Comparison of ENCODE assay signal across 9 cellular contexts in the genomic region with DNA sequence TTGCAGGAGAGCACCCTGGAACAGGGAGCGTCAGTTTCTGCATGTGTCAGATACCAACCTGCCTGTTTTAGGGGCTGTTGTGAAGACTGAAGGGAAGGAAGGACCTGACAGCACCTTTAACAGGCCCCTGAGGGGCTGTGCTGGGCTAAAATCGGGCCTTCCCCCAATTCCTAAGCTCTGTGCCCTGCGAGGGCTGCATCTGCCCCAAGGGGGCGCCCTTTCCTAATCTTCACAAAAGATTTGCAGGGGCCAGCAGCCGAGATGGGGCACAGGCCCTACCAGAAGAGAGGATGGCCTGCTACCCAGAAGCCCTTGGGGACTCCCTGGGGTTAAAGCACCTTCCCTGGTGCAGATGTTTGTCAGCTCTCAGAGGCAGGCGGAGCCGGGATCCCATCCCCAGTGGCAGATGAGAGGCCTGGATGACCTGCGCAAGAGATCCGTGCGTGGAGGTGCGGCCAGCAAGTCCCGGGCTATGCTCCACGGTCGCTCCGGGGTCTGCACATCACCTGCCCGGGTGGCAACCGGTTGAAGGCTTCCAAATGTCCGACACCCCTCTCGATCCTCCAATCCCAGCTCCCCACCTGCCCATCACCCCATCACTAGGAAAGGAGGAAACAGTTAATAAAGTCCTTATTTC. TPM values are rescaled to one million over a fixed set of nuclear protein-coding genes. Genes with fewer than 3 reads are reported as not detected.
DNase-seq lines count a peak whose midpoint lies in the region; ATAC-seq and TF ChIP-seq lines count a peak whose summit lies in the region.
"Had no signal": no experiment of that assay in that cellular context is flagged by ENCODE, and none has a peak within 500 bp of the region (broad histone marks: within the 10 kb centered on the region; RNA-seq: fewer than 3 reads in every experiment).

No MANE protein-coding gene starts in this region.

- H3F3A ChIP-seq in MM.1S (ENCODE audit: insufficient read depth, low read length): no peaks in the 10 kb centered on the region; the same call in 1 of the 2 replicates

- no peaks in the 10 kb centered on the region for H3K9me3 ChIP-seq in MM.1S (replicated peaks; ENCODE audit: insufficient read depth, low read length)
- H3K9me3 ChIP-seq in sigmoid colon: no peaks in the 10 kb centered on the region

- CTCF ChIA-PET in activated CD4-positive, alpha-beta T cell treated with anti-CD3 and anti-CD28 coated beads for 36 hours (lab: Charles Lee): interaction anchor here (0.6 to 2.0 kb wide), 19 partner anchors 9 to 399 kb away, joined by 3 to 7 read pairs (median 3); partner anchors contain the start of gene TICRR

- H3K36me3 ChIP-seq in MM.1S (replicated peaks; ENCODE audit: insufficient read depth, low read length) (no peaks in the 10 kb centered on the region), sigmoid colon (no peaks in the 10 kb centered on the region)

- intact Hi-C loops in activated CD4-positive, alpha-beta T cell treated with anti-CD3 and anti-CD28 coated beads for 36 hours (cut with DNase I, micrococcal nuclease): loop anchor here (1.0 to 5.0 kb wide), 3 partner anchors 30 to 115 kb away; no protein-coding TSS in a partner anchor
- intact Hi-C loops in sigmoid colon (cut with DNase I): loop anchor here (2.0 to 10.0 kb wide), 2 partner anchors 30 to 112 kb away; no protein-coding TSS in a partner anchor

- no peak for TF ChIP-seq EP300 in sigmoid colon (IDR thresholded peaks at IDR 0.05)

- H3K9me3 Mint-ChIP-seq in activated CD4-positive, alpha-beta T cell treated with anti-CD3 and anti-CD28 coated beads for 36 hours (ENCODE audit: low read depth): no peaks in the 10 kb centered on the region
- H3K9me3 Mint-ChIP-seq in osteocyte (ENCODE audit: unreplicated experiment): no peaks in the 10 kb centered on the region
- H3K9me3 Mint-ChIP-seq: dendritic cell treated with granulocyte-macrophage colony-stimulating factor and Interleukin-4, amounts not matched to agents 40 ng/mL and 50 ng/mL, for 4 days had no signal

- H3K27me3 Mint-ChIP-seq in activated CD4-positive, alpha-beta T cell treated with anti-CD3 and anti-CD28 coated beads for 36 hours: peaks cover 20% of the 10 kb centered on the region
- H3K27me3 Mint-ChIP-seq in osteocyte (ENCODE audit: unreplicated experiment): peaks cover 35% of the 10 kb centered on the region

- H3K4me2 ChIP-seq in MM.1S (ENCODE audit: low read depth, low read length): no peak overlapping the region

- peak; percentile 82 for DNase-seq in activated CD4-positive, alpha-beta T cell treated with anti-CD3 and anti-CD28 coated beads for 36 hours
- no peak for DNase-seq in activated CD4-positive, alpha-beta T cell treated with anti-CD3 and anti-CD28 coated beads for 1 hour
- peak; percentile 57 for DNase-seq in MM.1S
- peak; percentile 55 for DNase-seq in epithelial cell of esophagus (ENCODE audit: low read depth)
- no peak for DNase-seq in osteocyte (ENCODE audit: extremely low spot score, unreplicated experiment)
- no peak for DNase-seq in DMS79 treated with DMSO at 0.1 percent for 48 hours (lab: John Stamatoyannopoulos, UW)
- no peak for DNase-seq in sigmoid colon

- peak; percentile 71 for ATAC-seq in activated CD4-positive, alpha-beta T cell treated with anti-CD3 and anti-CD28 coated beads for 36 hours

- H4K20me1 ChIP-seq in MM.1S (ENCODE audit: insufficient read depth, low read length): no peaks in the 10 kb centered on the region

- H3K4me3 Mint-ChIP-seq in activated CD4-positive, alpha-beta T cell treated with anti-CD3 and anti-CD28 coated beads for 36 hours: no peak overlapping the region
- H3K4me3 Mint-ChIP-seq in osteocyte (ENCODE audit: unreplicated experiment): no peak overlapping the region
- H3K4me3 Mint-ChIP-seq: dendritic cell treated with granulocyte-macrophage colony-stimulating factor and Interleukin-4, amounts not matched to agents 40 ng/mL and 50 ng/mL, for 4 days had no signal

- TF ChIP-seq CTCF in MM.1S (IDR thresholded peaks at IDR 0.05; ENCODE audit: low read length) (peak; percentile 80), VCaP (conservative IDR thresholded peaks at IDR 0.05) (peak; percentile 82), epithelial cell of esophagus (IDR thresholded peaks at IDR 0.05; ENCODE audit: insufficient read depth, low read depth, low read length, missing control alignments) (peak; percentile 89), osteocyte (IDR thresholded peaks at IDR 0.05) (peak; percentile 52), sigmoid colon (IDR thresholded peaks at IDR 0.05) (peak in 2 of 4 experiments; percentile 44 to 50)

- no peaks in the 10 kb centered on the region for H3K4me1 Mint-ChIP-seq in activated CD4-positive, alpha-beta T cell treated with anti-CD3 and anti-CD28 coated beads for 36 hours
- no peaks in the 10 kb centered on the region for H3K4me1 Mint-ChIP-seq in osteocyte (ENCODE audit: unreplicated experiment)

- no peaks in the 10 kb centered on the region for H3K36me3 Mint-ChIP-seq in activated CD4-positive, alpha-beta T cell treated with anti-CD3 and anti-CD28 coated beads for 36 hours (ENCODE audit: low read depth)
- no peaks in the 10 kb centered on the region for H3K36me3 Mint-ChIP-seq in osteocyte (ENCODE audit: unreplicated experiment)

- H3K4me1 ChIP-seq in MM.1S (ENCODE audit: low read length): peaks cover 17% of the 10 kb centered on the region
- H3K4me1 ChIP-seq in sigmoid colon: no peaks in the 10 kb centered on the region

- H3K79me2 ChIP-seq in MM.1S (ENCODE audit: low read length): no peaks in the 10 kb centered on the region

- H3K4me3 ChIP-seq in MM.1S (ENCODE audit: low read length) (no peak overlapping the region), epithelial cell of esophagus (ENCODE audit: low read length) (no peak overlapping the region), sigmoid colon (no peak overlapping the region)

- no peaks in the 10 kb centered on the region for H3K9me2 ChIP-seq in MM.1S (replicated peaks; ENCODE audit: insufficient read depth, low read length)

- WGBS in sigmoid colon, 2 donors: 62 to 64% methylated on average over 19 of the region's 19 CpGs

- no peak overlapping the region for H3K27ac Mint-ChIP-seq in activated CD4-positive, alpha-beta T cell treated with anti-CD3 and anti-CD28 coated beads for 36 hours
- no peak overlapping the region for H3K27ac Mint-ChIP-seq in osteocyte (ENCODE audit: unreplicated experiment)
- H3K27ac Mint-ChIP-seq: dendritic cell treated with granulocyte-macrophage colony-stimulating factor and Interleukin-4, amounts not matched to agents 40 ng/mL and 50 ng/mL, for 4 days had no signal

- no peak overlapping the region for H3K9ac ChIP-seq in MM.1S (ENCODE audit: low read length)

- POLR2A ChIA-PET in activated CD4-positive, alpha-beta T cell treated with anti-CD3 and anti-CD28 coated beads for 36 hours (lab: Charles Lee): no interaction called here

- H3K27me3 ChIP-seq in MM.1S (replicated peaks; ENCODE audit: insufficient read depth, low read length): no peaks in the 10 kb centered on the region
- H3K27me3 ChIP-seq in sigmoid colon: peaks cover 0 to 2% (median 0%) of the 10 kb centered on the region in 3 donors

- no peak overlapping the region for H3K27ac ChIP-seq in MM.1S (ENCODE audit: low read length)
- no peak overlapping the region for H3K27ac ChIP-seq in VCaP
- H3K27ac ChIP-seq in sigmoid colon: no peak overlapping the region

- TF ChIP-seq POLR2A in sigmoid colon (IDR thresholded peaks at IDR 0.05): no peak

- peak overlapping the region; percentile 4; the same call in 1 of the 2 replicates for H2AFZ ChIP-seq in MM.1S (ENCODE audit: low read length)

RNA-seq across cellular contexts. Expression of gene RHCG, which starts 53.6 kb away (rescaled TPM):
- not detected for total RNA-seq in activated CD4-positive, alpha-beta T cell treated with anti-CD3 and anti-CD28 coated beads for 36 hours
- total RNA-seq in osteocyte (not detected in 2 replicates), sigmoid colon (not detected)
- polyA plus RNA-seq in sigmoid colon: 1 to 10 TPM in 1 of 3 donors, under 1 TPM in 1, not detected in 1; 0.47 to 3.0 TPM

Comparison
In these comparisons a context has a peak if more than half of its experiments do, and no peak if none do; other contexts are left out.
1. DNase-seq: peak in activated CD4-positive, alpha-beta T cell treated with anti-CD3 and anti-CD28 coated beads for 36 hours (single experiment), MM.1S (single experiment) and epithelial cell of esophagus (single experiment); none in activated CD4-positive, alpha-beta T cell treated with anti-CD3 and anti-CD28 coated beads for 1 hour (single experiment), osteocyte (single experiment), DMS79 treated with DMSO at 0.1 percent for 48 hours (single experiment) and sigmoid colon (single experiment).